In genomic region chr3:10249833-10250232, GRCh38 we compare ENCODE assay signal across 8 cellular contexts. TPM values are rescaled to one million over a fixed set of nuclear protein-coding genes. Genes with fewer than 3 reads are reported as not detected.
DNase-seq lines count a peak whose midpoint lies in the region; ATAC-seq, FAIRE-seq and TF ChIP-seq lines count a peak whose summit lies in the region.

No MANE protein-coding gene starts in this region.

- peaks cover 5% of the 10 kb centered on the region for H3K4me1 ChIP-seq in RWPE2 (ENCODE audit: insufficient read depth, poor library complexity, severe bottlenecking)

- peak overlapping the region; percentile 75 for H3K4me3 ChIP-seq in RWPE2 (ENCODE audit: severe bottlenecking)
- peak overlapping the region; percentile 84 for H3K4me3 ChIP-seq in retinal pigment epithelial cell (ENCODE audit: low read length)

- DNase-seq in G401 (ENCODE audit: low spot score): peak; percentile 25
- no peak for DNase-seq in RWPE2 (ENCODE audit: low spot score)
- DNase-seq in fibroblast of peridontal ligament (ENCODE audit: extremely low read depth): peak; percentile 45
- no peak for DNase-seq in retinal pigment epithelial cell (ENCODE audit: low read depth)
- DNase-seq in GM19239 (ENCODE audit: insufficient read length, low spot score): no peak
- DNase-seq in NCI-H2107 (lab: John Stamatoyannopoulos, UW): no peak
- DNase-seq in NCI-H1436 (lab: John Stamatoyannopoulos, UW): no peak

- no peak overlapping the region for H3K27ac ChIP-seq in RWPE2 (ENCODE audit: poor library complexity, severe bottlenecking)

- H3K36me3 ChIP-seq in RWPE2 (ENCODE audit: low read depth): peaks cover 21% of the 10 kb centered on the region

- ATAC-seq in RWPE2 (ENCODE audit: low read depth): no peak
- no peak for ATAC-seq in HG02623 (IDR thresholded peaks at IDR 0.05; ENCODE audit: unreplicated experiment)

- in situ Hi-C loops in G401 (cut with HindIII; ENCODE audit: low sequenced_read_pairs): no loop called here

- FAIRE-seq in GM19239 (lab: Jason Lieb, UNC): no peak

- peaks cover 6% of the 10 kb centered on the region for H3K9me3 ChIP-seq in RWPE2 (ENCODE audit: severe bottlenecking)

- no peak for TF ChIP-seq CTCF in RWPE2 (IDR thresholded peaks at IDR 0.05; ENCODE audit: poor library complexity, severe bottlenecking)
- no peak for TF ChIP-seq CTCF in retinal pigment epithelial cell (conservative IDR thresholded peaks at IDR 0.05; ENCODE audit: low read depth, low read length)

- no peaks in the 10 kb centered on the region for H3K27me3 ChIP-seq in RWPE2 (ENCODE audit: insufficient read depth, poor library complexity, severe bottlenecking)

RNA-seq across cellular contexts. Expression of gene TATDN2, which starts 1.6 kb away (rescaled TPM):
- total RNA-seq in G401 (2014; rRNA removed; shearing (Covaris generic)): 18.8 and 22.1 TPM in 2 replicates

RNA-seq across cellular contexts. Expression of gene GHRL, which starts 42.9 kb away (rescaled TPM):
- not detected in 2 replicates for total RNA-seq in G401 (2014; rRNA removed; shearing (Covaris generic))

Comparison
In these comparisons a context has a peak if more than half of its experiments do, and no peak if none do; other contexts are left out.
1. DNase-seq: peak in G401 (single experiment) and fibroblast of peridontal ligament (single experiment); none in RWPE2 (single experiment), retinal pigment epithelial cell (single experiment), GM19239 (single experiment), NCI-H2107 (single experiment) and NCI-H1436 (single experiment).